In the genomic region with DNA sequence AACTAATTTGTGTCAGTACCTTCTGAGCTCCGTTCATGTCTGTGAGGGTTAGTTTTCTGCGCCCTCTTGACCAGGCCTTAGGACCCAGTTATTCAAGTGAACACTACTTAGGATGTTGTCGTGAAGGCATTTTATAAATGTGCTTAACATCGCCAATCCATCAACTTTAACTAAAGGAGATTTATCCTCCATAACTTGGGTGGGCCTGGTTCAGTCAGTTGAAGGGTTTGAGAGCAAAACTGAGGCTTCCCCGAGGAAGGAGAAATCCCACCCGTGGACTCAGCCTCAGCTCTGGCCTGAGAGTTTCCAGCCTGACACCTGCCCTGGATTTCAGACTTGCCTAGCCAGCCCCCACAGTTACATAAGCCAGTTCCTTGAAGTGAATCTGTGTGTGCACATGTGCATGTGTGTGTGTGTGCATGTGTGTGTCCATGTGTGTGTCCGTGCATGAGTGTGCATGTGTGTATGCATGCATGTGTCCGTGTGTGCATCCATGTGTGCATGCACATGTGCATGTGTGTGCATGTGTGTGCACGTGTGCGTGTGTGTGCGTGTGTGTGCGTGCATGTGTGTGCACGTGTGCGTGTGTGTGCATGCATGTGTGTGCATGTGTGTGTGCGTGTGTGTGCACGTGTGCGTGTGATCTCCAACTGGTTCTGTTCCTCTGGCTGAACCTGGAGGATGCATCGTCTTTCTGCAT, we compare ENCODE assay signal across 20 cellular contexts.
DNase-seq lines count a peak whose midpoint lies in the region; ATAC-seq and TF ChIP-seq lines count a peak whose summit lies in the region.
"Had no signal": no experiment of that assay in that cellular context is flagged by ENCODE, and none has a peak within 500 bp of the region (broad histone marks: within the 10 kb centered on the region; RNA-seq: fewer than 3 reads in every experiment).

No MANE protein-coding gene starts in this region.

- H3K27me3 Mint-ChIP-seq in activated CD8-positive, alpha-beta T cell treated with anti-CD3 and anti-CD28 coated beads, Interleukin-2, amount 10 ng/mL, durations not matched to agents 7 days and 5 days (ENCODE audit: low read depth), result peaks cover 1% of the 10 kb centered on the region
- H3K27me3 Mint-ChIP-seq in activated CD8-positive, alpha-beta T cell treated with anti-CD3 and anti-CD28 coated beads for 36 hours, result no peaks in the 10 kb centered on the region
- H3K27me3 Mint-ChIP-seq in naive thymus-derived CD8-positive, alpha-beta T cell, result peaks cover 0 to 2% (median 0%) of the 10 kb centered on the region in 5 donors
- H3K27me3 Mint-ChIP-seq in WTC11 (ENCODE audit: low read depth), result peaks cover 16% of the 10 kb centered on the region

- H3K9ac ChIP-seq in SU-DHL-6 (ENCODE audit: low read length), result peak overlapping the region; percentile 41; the same call in 1 of the 2 replicates

- no peaks in the 10 kb centered on the region for H3K36me3 ChIP-seq in DOHH2 (ENCODE audit: control insufficient read depth, low read length)
- H3K36me3 ChIP-seq in SU-DHL-6 (ENCODE audit: low read length), result no peaks in the 10 kb centered on the region
- H3K36me3 ChIP-seq: ascending aorta, ovary, transverse colon had no signal

- peaks cover 20% of the 10 kb centered on the region for H3K4me1 ChIP-seq in DOHH2 (ENCODE audit: control insufficient read depth, low read length)
- H3K4me1 ChIP-seq: ascending aorta had no signal

- peak overlapping the region; percentile 29 for H3K4me3 ChIP-seq in DOHH2 (ENCODE audit: low read length)
- no peak overlapping the region for H3K4me3 ChIP-seq in SU-DHL-6 (ENCODE audit: insufficient read depth, low read length, poor library complexity, severe bottlenecking)
- H3K4me3 ChIP-seq: ascending aorta, ovary, transverse colon had no signal

- H3K27ac ChIP-seq in DOHH2 (ENCODE audit: low read depth, low read length) (no peak overlapping the region), SU-DHL-6 (ENCODE audit: low read depth, low read length) (no peak overlapping the region)
- H3K27ac ChIP-seq: ascending aorta, ovary, transverse colon had no signal

- H3F3A ChIP-seq in DOHH2 (ENCODE audit: control insufficient read depth, insufficient read depth), result no peaks in the 10 kb centered on the region
- H3F3A ChIP-seq in SU-DHL-6 (ENCODE audit: insufficient read depth), result no peaks in the 10 kb centered on the region

- H3K9me3 Mint-ChIP-seq in activated CD8-positive, alpha-beta T cell treated with anti-CD3 and anti-CD28 coated beads, Interleukin-2, amount 10 ng/mL, durations not matched to agents 7 days and 5 days (ENCODE audit: insufficient read depth), result no peaks in the 10 kb centered on the region
- no peaks in the 10 kb centered on the region for H3K9me3 Mint-ChIP-seq in activated CD8-positive, alpha-beta T cell treated with anti-CD3 and anti-CD28 coated beads for 36 hours
- no peaks in the 10 kb centered on the region for H3K9me3 Mint-ChIP-seq in naive thymus-derived CD8-positive, alpha-beta T cell
- H3K9me3 Mint-ChIP-seq in WTC11, result no peaks in the 10 kb centered on the region
- H3K9me3 Mint-ChIP-seq: IgD-negative memory B cell, natural killer cell had no signal

- intact Hi-C loops in activated CD8-positive, alpha-beta T cell treated with anti-CD3 and anti-CD28 coated beads for 36 hours (cut with micrococcal nuclease), result loop anchor here (5.0 kb wide), 1 partner anchor 226 kb away; no protein-coding TSS in a partner anchor

- H3K36me3 Mint-ChIP-seq in activated CD8-positive, alpha-beta T cell treated with anti-CD3 and anti-CD28 coated beads, Interleukin-2, amount 10 ng/mL, durations not matched to agents 7 days and 5 days (ENCODE audit: low read depth), result no peaks in the 10 kb centered on the region
- no peaks in the 10 kb centered on the region for H3K36me3 Mint-ChIP-seq in activated CD8-positive, alpha-beta T cell treated with anti-CD3 and anti-CD28 coated beads for 36 hours (ENCODE audit: low read depth)
- H3K36me3 Mint-ChIP-seq in naive thymus-derived CD8-positive, alpha-beta T cell, result no peaks in the 10 kb centered on the region
- no peaks in the 10 kb centered on the region for H3K36me3 Mint-ChIP-seq in WTC11
- H3K36me3 Mint-ChIP-seq: IgD-negative memory B cell, natural killer cell had no signal

- H3K27me3 ChIP-seq in DOHH2 (ENCODE audit: control insufficient read depth, low read length) (peaks cover 6% of the 10 kb centered on the region; the same call in 1 of the 2 replicates), SU-DHL-6 (ENCODE audit: low read length) (no peaks in the 10 kb centered on the region)
- H3K27me3 ChIP-seq: ascending aorta, ovary, transverse colon had no signal

- ATAC-seq in activated CD8-positive, alpha-beta T cell treated with anti-CD3 and anti-CD28 coated beads, Interleukin-2, amount 10 ng/mL, durations not matched to agents 7 days and 5 days, result no peak
- ATAC-seq in activated CD8-positive, alpha-beta T cell treated with anti-CD3 and anti-CD28 coated beads for 36 hours, result no peak
- ATAC-seq in naive thymus-derived CD8-positive, alpha-beta T cell, result no peak
- ATAC-seq in WTC11, result no peak
- ATAC-seq: right cardiac atrium had no signal

- peak overlapping the region; percentile 85 for H2AFZ ChIP-seq in SU-DHL-6 (ENCODE audit: low read depth, low read length, severe bottlenecking)

- no peak for TF ChIP-seq CTCF in activated CD8-positive, alpha-beta T cell treated with anti-CD3 and anti-CD28 coated beads for 36 hours (IDR thresholded peaks at IDR 0.05)
- TF ChIP-seq CTCF in DOHH2 (IDR thresholded peaks at IDR 0.05; ENCODE audit: low read depth, low read length, poor library complexity, severe bottlenecking) (no peak), SU-DHL-6 (IDR thresholded peaks at IDR 0.05; ENCODE audit: insufficient read depth, low read length, poor library complexity, severe bottlenecking) (no peak), WTC11 (IDR thresholded peaks at IDR 0.05) (no peak)

- H3K4me1 Mint-ChIP-seq in activated CD8-positive, alpha-beta T cell treated with anti-CD3 and anti-CD28 coated beads, Interleukin-2, amount 10 ng/mL, durations not matched to agents 7 days and 5 days (ENCODE audit: low read depth), result peaks cover 18% of the 10 kb centered on the region
- H3K4me1 Mint-ChIP-seq in activated CD8-positive, alpha-beta T cell treated with anti-CD3 and anti-CD28 coated beads for 36 hours (ENCODE audit: low read depth), result peaks cover 17% of the 10 kb centered on the region
- peaks cover 9 to 22% (median 19%) of the 10 kb centered on the region in 4 donors for H3K4me1 Mint-ChIP-seq in naive thymus-derived CD8-positive, alpha-beta T cell
- peaks cover 14% of the 10 kb centered on the region for H3K4me1 Mint-ChIP-seq in WTC11

- H3K79me2 ChIP-seq in DOHH2 (ENCODE audit: control insufficient read depth, low read length), result no peaks in the 10 kb centered on the region
- no peaks in the 10 kb centered on the region for H3K79me2 ChIP-seq in SU-DHL-6 (ENCODE audit: insufficient read depth, low read length)

- H3K9me3 ChIP-seq in DOHH2 (ENCODE audit: control insufficient read depth, insufficient read depth, low read length), result no peaks in the 10 kb centered on the region
- H3K9me3 ChIP-seq in SU-DHL-6 (ENCODE audit: insufficient read depth, low read length), result no peaks in the 10 kb centered on the region
- H3K9me3 ChIP-seq: ascending aorta, ovary, transverse colon had no signal

- H3K9me2 ChIP-seq in DOHH2 (replicated peaks; ENCODE audit: control insufficient read depth, low read length) (no peaks in the 10 kb centered on the region), SU-DHL-6 (replicated peaks; ENCODE audit: insufficient read depth, low read length) (no peaks in the 10 kb centered on the region)

- peak overlapping the region; percentile 51 for H3K4me2 ChIP-seq in DOHH2 (ENCODE audit: low read length)
- peak overlapping the region; percentile 16 for H3K4me2 ChIP-seq in SU-DHL-6 (ENCODE audit: low read depth, low read length, poor library complexity, severe bottlenecking)

- peak overlapping the region; percentile 48 for H3K27ac Mint-ChIP-seq in activated CD8-positive, alpha-beta T cell treated with anti-CD3 and anti-CD28 coated beads, Interleukin-2, amount 10 ng/mL, durations not matched to agents 7 days and 5 days
- no peak overlapping the region for H3K27ac Mint-ChIP-seq in activated CD8-positive, alpha-beta T cell treated with anti-CD3 and anti-CD28 coated beads for 36 hours
- H3K27ac Mint-ChIP-seq in naive thymus-derived CD8-positive, alpha-beta T cell, result peak overlapping the region in 4 of 10 donors; percentile 17 to 79 (median 36)
- H3K27ac Mint-ChIP-seq in WTC11, result no peak overlapping the region
- H3K27ac Mint-ChIP-seq: natural killer cell had no signal

- POLR2A ChIA-PET in activated CD8-positive, alpha-beta T cell treated with anti-CD3 and anti-CD28 coated beads, Interleukin-2, amount 10 ng/mL, durations not matched to agents 7 days and 5 days (lab: Charles Lee), result no interaction called here
- POLR2A ChIA-PET in activated CD8-positive, alpha-beta T cell treated with anti-CD3 and anti-CD28 coated beads for 36 hours (lab: Charles Lee), result interaction anchor here (1.0 kb wide), 1 partner anchor 65 kb away, joined by 3 read pairs; no protein-coding TSS in a partner anchor
- POLR2A ChIA-PET in naive thymus-derived CD8-positive, alpha-beta T cell (lab: Charles Lee), result interaction anchor here (0.6 to 1.0 kb wide), 3 partner anchors 66 to 330 kb away, joined by 3 read pairs; no protein-coding TSS in a partner anchor
- POLR2A ChIA-PET in WTC11 (lab: Charles Lee), result interaction anchor here (1.0 kb wide), 1 partner anchor 54 kb away, joined by 3 read pairs; no protein-coding TSS in a partner anchor

- no peak overlapping the region for H3K4me3 Mint-ChIP-seq in activated CD8-positive, alpha-beta T cell treated with anti-CD3 and anti-CD28 coated beads, Interleukin-2, amount 10 ng/mL, durations not matched to agents 7 days and 5 days
- H3K4me3 Mint-ChIP-seq in activated CD8-positive, alpha-beta T cell treated with anti-CD3 and anti-CD28 coated beads for 36 hours, result no peak overlapping the region
- H3K4me3 Mint-ChIP-seq in naive thymus-derived CD8-positive, alpha-beta T cell, result peak overlapping the region in 8 of 10 donors; percentile 31 to 70 (median 50)
- no peak overlapping the region for H3K4me3 Mint-ChIP-seq in WTC11
- H3K4me3 Mint-ChIP-seq: natural killer cell had no signal

- no peak for DNase-seq in activated CD8-positive, alpha-beta T cell treated with anti-CD3 and anti-CD28 coated beads, Interleukin-2, amount 10 ng/mL, durations not matched to agents 7 days and 5 days
- no peak for DNase-seq in activated CD8-positive, alpha-beta T cell treated with anti-CD3 and anti-CD28 coated beads for 36 hours
- no peak for DNase-seq in naive thymus-derived CD8-positive, alpha-beta T cell
- DNase-seq in WTC11 (ENCODE audit: low spot score), result no peak
- DNase-seq in NCI-H748 treated with DMSO at 0.1 percent for 48 hours (lab: John Stamatoyannopoulos, UW), result no peak
- no peak for DNase-seq in LoVo (ENCODE audit: low spot score)
- DNase-seq: activated gamma-delta T cell; central memory CD4-positive, alpha-beta T cell; H7; natural killer cell; ovary; right cardiac atrium; stimulated activated CD4-positive, alpha-beta T cell treated with anti-CD3 and anti-CD28 coated beads, Interleukin-12 subunit alpha, Interleukin-12 subunit beta, amount 100 ng/mL, for 4 hours; stimulated activated CD4-positive, alpha-beta T cell treated with anti-CD3 and anti-CD28 coated beads, Interleukin-4, amount 100 ng/mL, for 4 hours; SW 1271; transverse colon had no signal

- CTCF ChIA-PET in activated CD8-positive, alpha-beta T cell treated with anti-CD3 and anti-CD28 coated beads, Interleukin-2, amount 10 ng/mL, durations not matched to agents 7 days and 5 days (lab: Charles Lee), result interaction anchor here (0.9 to 4.2 kb wide), 4 partner anchors 144 to 278 kb away, joined by 3 to 34 read pairs (median 7); no protein-coding TSS in a partner anchor
- CTCF ChIA-PET in activated CD8-positive, alpha-beta T cell treated with anti-CD3 and anti-CD28 coated beads for 36 hours (lab: Charles Lee), result interaction anchor here (0.9 to 3.1 kb wide), 4 partner anchors 9 to 228 kb away, joined by 3 to 46 read pairs (median 5); no protein-coding TSS in a partner anchor
- CTCF ChIA-PET in WTC11 (lab: Charles Lee), result no interaction called here

- H4K20me1 ChIP-seq in DOHH2 (ENCODE audit: control insufficient read depth, insufficient read depth, low read depth, low read length) (no peaks in the 10 kb centered on the region), SU-DHL-6 (ENCODE audit: low read depth, low read length) (no peaks in the 10 kb centered on the region)

Comparison
In these comparisons a context has a peak if more than half of its experiments do, and no peak if none do; other contexts are left out.
1. H3K4me3 Mint-ChIP-seq: peak in naive thymus-derived CD8-positive, alpha-beta T cell (8 of 10); none in activated CD8-positive, alpha-beta T cell treated with anti-CD3 and anti-CD28 coated beads, Interleukin-2, amount 10 ng/mL, durations not matched to agents 7 days and 5 days (single experiment), activated CD8-positive, alpha-beta T cell treated with anti-CD3 and anti-CD28 coated beads for 36 hours (single experiment) and WTC11 (single experiment).